ENCODE assay signal across 8 cellular contexts in genomic region chr12:123388218-123388947, GRCh38. TPM values are rescaled to one million over a fixed set of nuclear protein-coding genes. Genes with fewer than 3 reads are reported as not detected.
DNase-seq lines count a peak whose midpoint lies in the region; ATAC-seq, FAIRE-seq and TF ChIP-seq lines count a peak whose summit lies in the region.

No MANE protein-coding gene starts in this region.

- peaks cover 30% of the 10 kb centered on the region for H3K36me3 ChIP-seq in upper lobe of right lung

- H3K4me1 ChIP-seq in upper lobe of right lung: peaks cover 48% of the 10 kb centered on the region

- H3K27me3 ChIP-seq in upper lobe of right lung: no peaks in the 10 kb centered on the region

- POLR2A ChIA-PET in T-cell (lab: Charles Lee): interaction anchor here in 1 of 2 donors (0.5 kb wide), 1 partner anchor 453 kb away, joined by 4 read pairs; no protein-coding TSS in a partner anchor

- peak; percentile 86 for DNase-seq in D721Med (ENCODE audit: insufficient read length, low spot score)
- peak; percentile 79 for DNase-seq in LoVo (ENCODE audit: low spot score)
- DNase-seq in T-cell: peak; percentile 45 to 78 (median 66)
- peak; percentile 83 for DNase-seq in left cardiac atrium
- DNase-seq in posterior cingulate gyrus: peak; percentile 67 to 96 (median 76)
- peak; percentile 89 for DNase-seq in upper lobe of right lung

- no peaks in the 10 kb centered on the region for H3K27me3 Mint-ChIP-seq in T-cell

- peak overlapping the region; percentile 59 for H3K4me3 ChIP-seq in upper lobe of right lung

- intact Hi-C loops in left cardiac atrium (cut with DNase I) (loop anchor here in 1 of 2 donors (5.0 kb wide), 1 partner anchor 194 kb away; the partner anchor contains the start of gene TMED2), posterior cingulate gyrus (cut with DNase I) (loop anchor here (2.0 to 10.0 kb wide), 2 partner anchors 146 to 194 kb away; partner anchors contain the start of gene RILPL1), upper lobe of right lung (cut with DNase I) (no loop called here)

- H3K27ac ChIP-seq in adipose tissue (ENCODE audit: low read depth, low read length) (peak overlapping the region; percentile 59), upper lobe of right lung (peak overlapping the region; percentile 88)

- H3K9me3 ChIP-seq in upper lobe of right lung: no peaks in the 10 kb centered on the region

- CTCF ChIA-PET in T-cell (lab: Charles Lee): no interaction called here

- peaks cover 40 to 53% (median 46%) of the 10 kb centered on the region in 3 donors for H3K4me1 Mint-ChIP-seq in T-cell

- ATAC-seq in GM21526 (IDR thresholded peaks at IDR 0.05; ENCODE audit: low FRiP score, unreplicated experiment) (peak; percentile 28), T-cell (replicated peaks in 1 of 4) (peak; percentile 71 to 78 (median 73)), left cardiac atrium (peak; percentile 72 to 76), upper lobe of right lung (peak; percentile 70)

- FAIRE-seq in D721Med (lab: Jason Lieb, UNC): no peak

- peak overlapping the region; percentile 85 to 88 for H3K27ac Mint-ChIP-seq in T-cell

- H3K36me3 Mint-ChIP-seq in T-cell: peaks cover 11% of the 10 kb centered on the region

- H3K9me3 Mint-ChIP-seq in T-cell: no peaks in the 10 kb centered on the region

- TF ChIP-seq CTCF in D721Med (IDR thresholded peaks at IDR 0.05; ENCODE audit: insufficient read depth, missing control alignments) (no peak), upper lobe of right lung (IDR thresholded peaks at IDR 0.05) (peak; percentile 22)

- WGBS in adipose tissue, 3 donors: 0 to 1% (median 1%) methylated on average over 26 to 49 of the region's 52 CpGs

- peak overlapping the region; percentile 79 to 85 (median 81) for H3K4me3 Mint-ChIP-seq in T-cell

RNA-seq across cellular contexts. Expression of gene KMT5A, which starts 4.5 kb away (rescaled TPM):
- 10 to 100 TPM; 21.1 to 34.2 (median 31.8) TPM for total RNA-seq in T-cell
- 10 to 100 TPM; 15.0 to 20.8 (median 15.2) TPM for polyA plus RNA-seq in adipose tissue
- total RNA-seq in left cardiac atrium: 10 to 100 TPM; 17.6 to 22.9 TPM
- 38.8 TPM for total RNA-seq in upper lobe of right lung

RNA-seq across cellular contexts. Expression of gene SBNO1, which starts 23.7 kb away (rescaled TPM):
- total RNA-seq in T-cell (10 to 100 TPM; 36.1 to 42.1 (median 38.6) TPM), left cardiac atrium (10 to 100 TPM; 25.9 to 26.1 TPM), upper lobe of right lung (27.1 TPM)
- 1 to 10 TPM; 2.9 to 5.2 (median 4.9) TPM for polyA plus RNA-seq in adipose tissue

RNA-seq across cellular contexts. Expression of gene RILPL2, which starts 48.1 kb away (rescaled TPM):
- total RNA-seq in T-cell: 10 to 100 TPM in 1 of 5 donors, 1 to 10 TPM in 4; 6.0 to 10.2 (median 7.1) TPM
- polyA plus RNA-seq in adipose tissue: 10 to 100 TPM in 1 of 3 donors, 1 to 10 TPM in 2; 2.0 to 11.7 (median 7.8) TPM
- total RNA-seq in left cardiac atrium: 1 to 10 TPM; 3.1 to 3.7 TPM
- 15.1 TPM for total RNA-seq in upper lobe of right lung

Comparison
In these comparisons a context has a peak if more than half of its experiments do, and no peak if none do; other contexts are left out.
1. Peak in every context shown above with its lines: DNase-seq, ATAC-seq, H3K4me3 ChIP-seq and H3K27ac ChIP-seq.